In genomic region chr12:62637679-62638078, GRCh38 we compare ENCODE assay signal across 22 cellular contexts.
A peak's percentile ranks its signal among the peaks of the same experiment; 100 is the strongest.
DNase-seq lines count a peak whose midpoint lies in the region; TF ChIP-seq lines count a peak whose summit lies in the region.
"Had no signal": no experiment of that assay in that cellular context is flagged by ENCODE, and none has a peak within 500 bp of the region (broad histone marks: within the 10 kb centered on the region; RNA-seq: fewer than 3 reads in every experiment).

No MANE protein-coding gene starts in this region.

- no peak overlapping the region for H3K4me3 Mint-ChIP-seq in endodermal cell
- H3K4me3 Mint-ChIP-seq: CD14-positive monocyte; CD4-positive, alpha-beta T cell; CD8-positive, alpha-beta memory T cell had no signal

- H3K79me2 ChIP-seq in mesendoderm (ENCODE audit: control insufficient read depth, insufficient read depth, low read length): no peaks in the 10 kb centered on the region

- no peak overlapping the region for H2AK5ac ChIP-seq in mesendoderm (ENCODE audit: low read length)

- 87% methylated on average over 4 of the region's 5 CpGs; no CpG with 5 or more reads in 1 of the 2 experiments for WGBS in endodermal cell (ENCODE audit: insufficient coverage in 1 of 2, insufficient read length in 1 of 2), 2 experiments
- no CpG with 5 or more reads among the region's 5 CpGs for WGBS in mesendoderm (ENCODE audit: extremely low coverage, insufficient coverage, low lambda C conversion rate)

- H3K4me1 ChIP-seq in endodermal cell (ENCODE audit: control insufficient read depth, insufficient read depth, low read length) (peaks cover 11% of the 10 kb centered on the region), mesendoderm (ENCODE audit: control insufficient read depth, low read depth, low read length) (peaks cover 3% of the 10 kb centered on the region)
- H3K4me1 ChIP-seq: BE2C had no signal

- peak overlapping the region; percentile 3 for H2BK120ac ChIP-seq in mesendoderm (ENCODE audit: low read depth, low read length)

- no peak overlapping the region for H2BK5ac ChIP-seq in mesendoderm (ENCODE audit: low read length)

- no peaks in the 10 kb centered on the region for H3K79me1 ChIP-seq in mesendoderm (ENCODE audit: low read length)

- H3K4me3 ChIP-seq in H7 (ENCODE audit: insufficient read depth, low read depth, low read length) (no peak overlapping the region), endodermal cell (ENCODE audit: low read length) (no peak overlapping the region), mesendoderm (ENCODE audit: low read length) (no peak overlapping the region), coronary artery (no peak overlapping the region), MG63 (no peak overlapping the region)
- H3K4me3 ChIP-seq: A549; BLaER1 treated with 17β-estradiol and CSF1 and Interleukin-3, amounts not matched to agents 10 nM and 100 nM; GM12878 had no signal

- H3K36me3 Mint-ChIP-seq in endodermal cell (ENCODE audit: low read depth): no peaks in the 10 kb centered on the region

- no peaks in the 10 kb centered on the region for H3K36me3 ChIP-seq in H7 (replicated peaks; ENCODE audit: control insufficient read depth, insufficient read depth, low read length)
- H3K36me3 ChIP-seq in endodermal cell (ENCODE audit: control insufficient read depth, insufficient read depth, low read length): no peaks in the 10 kb centered on the region
- no peaks in the 10 kb centered on the region for H3K36me3 ChIP-seq in mesendoderm (ENCODE audit: control insufficient read depth, insufficient read depth, low read length)
- no peaks in the 10 kb centered on the region for H3K36me3 ChIP-seq in MG63
- H3K36me3 ChIP-seq: BE2C; BLaER1 treated with 17β-estradiol and CSF1 and Interleukin-3, amounts not matched to agents 10 nM and 100 nM had no signal

- TF ChIP-seq CTCF in endodermal cell (conservative IDR thresholded peaks at IDR 0.05) (no peak), coronary artery (IDR thresholded peaks at IDR 0.05) (no peak)

- H3K4me2 ChIP-seq in mesendoderm (ENCODE audit: low read length): no peak overlapping the region
- H3K4me2 ChIP-seq: A549; BLaER1 treated with 17β-estradiol and CSF1 and Interleukin-3, amounts not matched to agents 10 nM and 100 nM had no signal

- peaks cover 48% of the 10 kb centered on the region for H3K4me1 Mint-ChIP-seq in endodermal cell

- H3K9me3 ChIP-seq in endodermal cell (ENCODE audit: control insufficient read depth, low read length) (no peaks in the 10 kb centered on the region), MG63 (no peaks in the 10 kb centered on the region)
- H3K9me3 ChIP-seq: A549, BE2C had no signal

- H3K9me3 Mint-ChIP-seq in endodermal cell: no peaks in the 10 kb centered on the region
- H3K9me3 Mint-ChIP-seq: CD4-positive, alpha-beta T cell had no signal

- H3K4ac ChIP-seq in mesendoderm (ENCODE audit: low read depth, low read length): peak overlapping the region; percentile 79

- H3K9ac ChIP-seq in endodermal cell (ENCODE audit: extremely low read depth, low read length, poor library complexity, severe bottlenecking) (no peak overlapping the region), mesendoderm (ENCODE audit: low read length) (no peak overlapping the region)
- H3K9ac ChIP-seq: BLaER1 treated with 17β-estradiol and CSF1 and Interleukin-3, amounts not matched to agents 10 nM and 100 nM had no signal

- H3K27me3 Mint-ChIP-seq in endodermal cell (ENCODE audit: insufficient read depth): no peaks in the 10 kb centered on the region

- no peak overlapping the region for H3K27ac Mint-ChIP-seq in endodermal cell
- H3K27ac Mint-ChIP-seq: CD14-positive monocyte; CD4-positive, alpha-beta T cell; CD8-positive, alpha-beta memory T cell had no signal

- no peak overlapping the region for H4K5ac ChIP-seq in mesendoderm (ENCODE audit: low read length)

- peaks cover 6% of the 10 kb centered on the region for H3K27me3 ChIP-seq in H7 (ENCODE audit: control insufficient read depth, insufficient read depth, low read length)
- H3K27me3 ChIP-seq in endodermal cell (ENCODE audit: control insufficient read depth, insufficient read depth, low read length, poor library complexity, severe bottlenecking): no peaks in the 10 kb centered on the region
- no peaks in the 10 kb centered on the region for H3K27me3 ChIP-seq in mesendoderm (ENCODE audit: insufficient read depth, low read length, poor library complexity)
- H3K27me3 ChIP-seq in MG63: no peaks in the 10 kb centered on the region
- H3K27me3 ChIP-seq: BE2C had no signal

- no peak overlapping the region for H3K23ac ChIP-seq in mesendoderm (ENCODE audit: low read length)

- H3K56ac ChIP-seq in mesendoderm (ENCODE audit: low read length): peak overlapping the region; percentile 59

- peak; percentile 65 for DNase-seq in H7
- peak; percentile 73 for DNase-seq in endodermal cell
- no peak for DNase-seq in mesendoderm
- no peak for DNase-seq in globus pallidus (ENCODE audit: low spot score)
- no peak for DNase-seq in activated naive CD4-positive, alpha-beta T cell (lab: John Stamatoyannopoulos, UW)
- DNase-seq in coronary artery (ENCODE audit: low spot score): no peak
- no peak for DNase-seq in MG63
- DNase-seq: 8988T; ACHN; AML-193; BE2C; CD4-positive, alpha-beta T cell; CD8-positive, alpha-beta memory T cell; DMS 273 treated with DMSO at 0.1 percent for 48 hours; DMS79; EL; GDM1; GOT3 had no signal

- no peak overlapping the region for H4K8ac ChIP-seq in mesendoderm (ENCODE audit: low read depth, low read length)

- peak overlapping the region; percentile 96 for H3K18ac ChIP-seq in mesendoderm (ENCODE audit: low read length)

- H2BK15ac ChIP-seq in mesendoderm (replicated peaks; ENCODE audit: low read depth): no peak overlapping the region

- H3K27ac ChIP-seq in endodermal cell (ENCODE audit: low read depth, low read length) (no peak overlapping the region), mesendoderm (ENCODE audit: low read depth, low read length) (no peak overlapping the region), coronary artery (no peak overlapping the region)
- H3K27ac ChIP-seq: BLaER1 treated with 17β-estradiol and CSF1 and Interleukin-3, amounts not matched to agents 10 nM and 100 nM had no signal

Comparison
In these comparisons a context has a peak if more than half of its experiments do, and no peak if none do; other contexts are left out.
1. DNase-seq: peak in H7 (single experiment) and endodermal cell (single experiment); none in mesendoderm (single experiment), globus pallidus (single experiment), activated naive CD4-positive, alpha-beta T cell (0 of 4), coronary artery (single experiment) and MG63 (single experiment).